Comparison of ENCODE assay signal across 19 cellular contexts in the genomic region with DNA sequence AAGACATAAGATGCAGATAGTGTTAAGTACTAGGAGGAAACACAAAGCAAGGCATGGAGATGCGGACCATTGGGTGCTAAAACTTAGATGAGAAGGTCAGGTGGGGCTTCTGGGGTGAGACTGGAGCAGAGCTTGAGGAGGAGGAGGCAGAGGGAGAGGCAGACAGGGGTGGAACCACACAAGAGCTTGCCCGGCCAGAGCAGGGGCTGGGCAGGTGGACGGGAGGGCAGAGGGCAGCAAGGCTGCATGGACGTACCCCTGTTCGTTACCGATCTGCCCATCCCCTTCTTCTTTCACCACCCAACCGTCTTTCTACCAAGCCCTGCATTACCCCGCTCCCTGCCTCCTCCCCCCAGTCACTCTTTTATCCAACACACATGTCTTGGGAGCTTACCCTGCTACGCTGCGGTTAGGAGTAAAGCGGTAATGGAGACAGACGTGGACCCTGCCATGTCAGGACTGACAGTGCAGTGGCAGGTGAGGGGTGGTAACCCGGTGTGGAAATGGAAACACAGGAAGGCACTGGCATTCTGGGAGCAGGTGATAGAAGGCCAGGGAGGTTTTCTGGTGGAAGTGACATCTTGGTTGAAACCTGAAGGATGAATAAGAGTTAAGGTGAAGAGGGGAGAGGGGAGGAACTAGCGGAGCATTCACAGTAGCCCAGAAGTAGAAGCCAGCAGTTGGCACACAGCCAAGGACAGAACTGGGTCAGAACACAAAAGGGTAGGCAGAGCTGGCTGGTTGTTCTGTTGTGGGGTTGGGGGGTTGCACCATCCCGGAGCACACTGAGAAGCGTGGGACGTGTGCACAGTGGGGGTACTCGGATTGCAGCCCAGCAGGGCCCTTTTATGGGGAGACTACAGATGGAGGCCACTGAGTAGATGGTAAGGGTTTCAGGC.
DNase-seq lines count a peak whose midpoint lies in the region; ATAC-seq and TF ChIP-seq lines count a peak whose summit lies in the region.
"Had no signal": no experiment of that assay in that cellular context is flagged by ENCODE, and none has a peak within 500 bp of the region (broad histone marks: within the 10 kb centered on the region; RNA-seq: fewer than 3 reads in every experiment).

No MANE protein-coding gene starts in this region.

- H3K9me3 ChIP-seq in right atrium auricular region = no peaks in the 10 kb centered on the region
- H3K9me3 ChIP-seq: ovary had no signal

- TF ChIP-seq CTCF in right atrium auricular region (IDR thresholded peaks at IDR 0.05) (no peak), glutamatergic neuron (IDR thresholded peaks at IDR 0.05; ENCODE audit: partially characterized antibody, unreplicated experiment) (no peak)

- peaks cover 19% of the 10 kb centered on the region for H3K9me3 Mint-ChIP-seq in glutamatergic neuron (ENCODE audit: unreplicated experiment)
- H3K9me3 Mint-ChIP-seq: activated naive CD4-positive, alpha-beta T cell treated with anti-CD3 and anti-CD28 coated beads, Interleukin-2, amount 10 ng/mL, durations not matched to agents 7 days and 5 days; GM23338; stimulated activated naive B cell treated with anti-CD40 and anti-IgM and Interleukin-4, amounts not matched to agents 10 μg/mL and 1 μg/mL and 100 μg/mL, for 72 hours had no signal

- DNase-seq in right atrium auricular region (ENCODE audit: low spot score) = peak; percentile 42
- no peak for DNase-seq in Right ventricle myocardium inferior (ENCODE audit: missing footprints)
- DNase-seq in glutamatergic neuron = no peak
- peak; percentile 36 for DNase-seq in pons (ENCODE audit: low spot score)
- no peak for DNase-seq in LoVo (ENCODE audit: low spot score)
- DNase-seq in NCI-H2081 (lab: John Stamatoyannopoulos, UW) = no peak
- DNase-seq in SIG-M5 (lab: John Stamatoyannopoulos, UW) = no peak
- DNase-seq in activated gamma-delta T cell (lab: John Stamatoyannopoulos, UW) = no peak
- DNase-seq: activated naive CD4-positive, alpha-beta T cell treated with anti-CD3 and anti-CD28 coated beads, Interleukin-2, amount 10 ng/mL, durations not matched to agents 7 days and 5 days; brain microvascular endothelial cell; COR-L47; effector CD8-positive, alpha-beta T cell; GDM1; kidney glomerular epithelial cell; NCI-H1105; stimulated activated naive B cell treated with anti-CD40 and anti-IgM and Interleukin-4, amounts not matched to agents 10 μg/mL and 1 μg/mL and 100 μg/mL, for 72 hours had no signal

- no peaks in the 10 kb centered on the region for H3K4me1 ChIP-seq in right atrium auricular region

- no peak overlapping the region for H3K4me3 ChIP-seq in right atrium auricular region
- H3K4me3 ChIP-seq: GM23338, ovary had no signal

- intact Hi-C loops in Right ventricle myocardium inferior (cut with DNase I) = no loop called here

- H3K4me3 Mint-ChIP-seq in glutamatergic neuron (ENCODE audit: unreplicated experiment) = no peak overlapping the region
- H3K4me3 Mint-ChIP-seq: activated naive CD4-positive, alpha-beta T cell treated with anti-CD3 and anti-CD28 coated beads, Interleukin-2, amount 10 ng/mL, durations not matched to agents 7 days and 5 days; GM23338; stimulated activated naive B cell treated with anti-CD40 and anti-IgM and Interleukin-4, amounts not matched to agents 10 μg/mL and 1 μg/mL and 100 μg/mL, for 72 hours had no signal

- no peak overlapping the region for H3K27ac ChIP-seq in right atrium auricular region
- H3K27ac ChIP-seq: brain microvascular endothelial cell, HL-60, ovary had no signal

- H3K27ac Mint-ChIP-seq in glutamatergic neuron (ENCODE audit: unreplicated experiment) = peak overlapping the region; percentile 24
- H3K27ac Mint-ChIP-seq: activated naive CD4-positive, alpha-beta T cell treated with anti-CD3 and anti-CD28 coated beads, Interleukin-2, amount 10 ng/mL, durations not matched to agents 7 days and 5 days; GM23338; stimulated activated naive B cell treated with anti-CD40 and anti-IgM and Interleukin-4, amounts not matched to agents 10 μg/mL and 1 μg/mL and 100 μg/mL, for 72 hours had no signal

- H3K36me3 ChIP-seq in right atrium auricular region = no peaks in the 10 kb centered on the region
- H3K36me3 ChIP-seq: brain microvascular endothelial cell, ovary had no signal

- H3K27me3 ChIP-seq in right atrium auricular region = no peaks in the 10 kb centered on the region
- H3K27me3 ChIP-seq: brain microvascular endothelial cell, ovary had no signal

- H3K36me3 Mint-ChIP-seq in glutamatergic neuron (ENCODE audit: unreplicated experiment) = peaks cover 8% of the 10 kb centered on the region
- H3K36me3 Mint-ChIP-seq: activated naive CD4-positive, alpha-beta T cell treated with anti-CD3 and anti-CD28 coated beads, Interleukin-2, amount 10 ng/mL, durations not matched to agents 7 days and 5 days; stimulated activated naive B cell treated with anti-CD40 and anti-IgM and Interleukin-4, amounts not matched to agents 10 μg/mL and 1 μg/mL and 100 μg/mL, for 72 hours had no signal

- ATAC-seq in Right ventricle myocardium inferior = no peak
- ATAC-seq: GM23338; stimulated activated naive B cell treated with anti-CD40 and anti-IgM and Interleukin-4, amounts not matched to agents 10 μg/mL and 1 μg/mL and 100 μg/mL, for 72 hours had no signal

- H3K27me3 Mint-ChIP-seq in glutamatergic neuron (ENCODE audit: unreplicated experiment) = peaks cover 17% of the 10 kb centered on the region

- H3K4me1 Mint-ChIP-seq in glutamatergic neuron (ENCODE audit: low read depth, unreplicated experiment) = peaks cover 11% of the 10 kb centered on the region
- H3K4me1 Mint-ChIP-seq: activated naive CD4-positive, alpha-beta T cell treated with anti-CD3 and anti-CD28 coated beads, Interleukin-2, amount 10 ng/mL, durations not matched to agents 7 days and 5 days; stimulated activated naive B cell treated with anti-CD40 and anti-IgM and Interleukin-4, amounts not matched to agents 10 μg/mL and 1 μg/mL and 100 μg/mL, for 72 hours had no signal

Comparison
In these comparisons a context has a peak if more than half of its experiments do, and no peak if none do; other contexts are left out.
1. DNase-seq: peak in right atrium auricular region (single experiment) and pons (single experiment); none in Right ventricle myocardium inferior (single experiment), glutamatergic neuron (single experiment), LoVo (single experiment), NCI-H2081 (0 of 2), SIG-M5 (single experiment) and activated gamma-delta T cell (single experiment).